In the genomic region with DNA sequence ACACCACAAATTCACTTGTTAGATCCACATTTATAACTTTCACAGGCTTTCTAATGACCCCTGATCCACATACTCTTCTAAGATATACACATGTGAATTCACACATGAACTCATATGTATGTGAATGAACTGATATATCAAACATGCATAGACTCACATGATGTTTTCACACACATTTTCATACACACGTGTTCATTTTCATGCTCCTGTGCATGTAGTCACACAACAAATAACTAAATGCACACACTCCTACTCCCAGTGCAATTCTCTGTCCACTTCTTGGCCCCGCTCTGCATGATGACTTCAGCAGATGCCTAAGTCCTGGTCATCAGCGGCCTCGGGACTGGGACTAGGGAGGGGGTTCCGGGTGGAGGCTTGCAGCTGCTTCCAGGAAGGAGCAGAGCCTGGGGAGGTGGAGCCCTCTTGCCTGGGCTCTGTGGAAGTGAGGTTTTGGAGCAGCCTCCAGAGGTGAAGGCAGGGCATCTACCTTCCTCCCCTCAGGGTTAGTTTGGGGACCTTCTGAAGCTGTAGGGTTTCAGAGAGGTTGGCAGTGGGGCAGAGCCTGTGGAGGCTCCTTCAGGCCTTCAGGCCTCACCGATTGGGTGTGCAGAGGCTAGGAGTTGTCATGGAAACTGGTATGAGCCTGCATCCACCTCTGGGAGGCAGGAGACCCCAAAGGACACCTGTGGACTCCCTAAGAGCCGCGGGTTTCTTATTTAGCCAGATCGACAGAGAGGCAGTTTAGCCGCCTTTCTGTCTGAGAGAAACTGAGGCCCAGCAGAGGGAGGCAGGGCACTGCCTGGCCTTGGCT, we compare ENCODE assay signal across 1 cellular context.
TF ChIP-seq lines count a peak whose summit lies in the region.

No MANE protein-coding gene starts in this region.

TF ChIP-seq in HEK293, 187 proteins besides CTCF, POLR2A, EP300 and RAD21 (continued from another document):
- no peak for TF ChIP-seq ZBTB49 (tag by site-specific recombination; IDR thresholded peaks at IDR 0.05; ENCODE audit: low read depth)
- 0 out of 2 replicates have a peak, but pooled peaks have one; percentile 20 for TF ChIP-seq TRIM28 (IDR thresholded peaks at IDR 0.05; ENCODE audit: borderline replicate concordance, low read length)
- no peak for TF ChIP-seq ZNF416 (tag by site-specific recombination; IDR thresholded peaks at IDR 0.05)
- no peak for TF ChIP-seq HOXC10 (CRISPR knock-in tag; IDR thresholded peaks at IDR 0.05)
- peak; percentile 59 for TF ChIP-seq PRDM1 (tag by site-specific recombination; IDR thresholded peaks at IDR 0.05)
- no peak for TF ChIP-seq ZNF677 (tag by site-specific recombination; IDR thresholded peaks at IDR 0.05)
- TF ChIP-seq, protein P1, sequence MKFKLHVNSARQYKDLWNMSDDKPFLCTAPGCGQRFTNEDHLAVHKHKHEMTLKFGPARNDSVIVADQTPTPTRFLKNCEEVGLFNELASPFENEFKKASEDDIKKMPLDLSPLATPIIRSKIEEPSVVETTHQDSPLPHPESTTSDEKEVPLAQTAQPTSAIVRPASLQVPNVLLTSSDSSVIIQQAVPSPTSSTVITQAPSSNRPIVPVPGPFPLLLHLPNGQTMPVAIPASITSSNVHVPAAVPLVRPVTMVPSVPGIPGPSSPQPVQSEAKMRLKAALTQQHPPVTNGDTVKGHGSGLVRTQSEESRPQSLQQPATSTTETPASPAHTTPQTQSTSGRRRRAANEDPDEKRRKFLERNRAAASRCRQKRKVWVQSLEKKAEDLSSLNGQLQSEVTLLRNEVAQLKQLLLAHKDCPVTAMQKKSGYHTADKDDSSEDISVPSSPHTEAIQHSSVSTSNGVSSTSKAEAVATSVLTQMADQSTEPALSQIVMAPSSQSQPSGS (tag by site-specific recombination; IDR thresholded peaks at IDR 0.05; ENCODE audit: low read depth) = no peak
- TF ChIP-seq ZNF48 (tag by site-specific recombination; IDR thresholded peaks at IDR 0.05) = no peak
- TF ChIP-seq SCRT2 (tag by site-specific recombination; IDR thresholded peaks at IDR 0.05) = peak; percentile 20; the same call in 1 of the 2 replicates
- TF ChIP-seq ZNF157 (tag by site-specific recombination; IDR thresholded peaks at IDR 0.05) = no peak
- TF ChIP-seq ZFP37 (tag by site-specific recombination; IDR thresholded peaks at IDR 0.05) = no peak
- TF ChIP-seq, protein P2, sequence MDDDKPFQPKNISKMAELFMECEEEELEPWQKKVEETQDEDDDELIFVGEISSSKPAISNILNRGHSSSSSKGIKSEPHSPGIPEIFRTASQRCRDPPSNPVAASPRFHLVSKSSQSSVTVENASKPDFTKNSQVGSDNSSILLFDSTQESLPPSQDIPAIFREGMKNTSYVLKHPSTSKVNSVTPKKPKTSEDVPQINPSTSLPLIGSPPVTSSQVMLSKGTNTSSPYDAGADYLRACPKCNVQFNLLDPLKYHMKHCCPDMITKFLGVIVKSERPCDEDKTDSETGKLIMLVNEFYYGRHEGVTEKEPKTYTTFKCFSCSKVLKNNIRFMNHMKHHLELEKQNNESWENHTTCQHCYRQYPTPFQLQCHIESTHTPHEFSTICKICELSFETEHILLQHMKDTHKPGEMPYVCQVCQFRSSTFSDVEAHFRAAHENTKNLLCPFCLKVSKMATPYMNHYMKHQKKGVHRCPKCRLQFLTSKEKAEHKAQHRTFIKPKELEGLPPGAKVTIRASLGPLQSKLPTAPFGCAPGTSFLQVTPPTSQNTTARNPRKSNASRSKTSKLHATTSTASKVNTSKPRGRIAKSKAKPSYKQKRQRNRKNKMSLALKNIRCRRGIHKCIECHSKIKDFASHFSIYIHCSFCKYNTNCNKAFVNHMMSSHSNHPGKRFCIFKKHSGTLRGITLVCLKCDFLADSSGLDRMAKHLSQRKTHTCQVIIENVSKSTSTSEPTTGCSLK (tag by site-specific recombination; IDR thresholded peaks at IDR 0.05) = no peak
- no peak for TF ChIP-seq ZNF626 (tag by site-specific recombination; IDR thresholded peaks at IDR 0.05)
- TF ChIP-seq, protein P3, sequence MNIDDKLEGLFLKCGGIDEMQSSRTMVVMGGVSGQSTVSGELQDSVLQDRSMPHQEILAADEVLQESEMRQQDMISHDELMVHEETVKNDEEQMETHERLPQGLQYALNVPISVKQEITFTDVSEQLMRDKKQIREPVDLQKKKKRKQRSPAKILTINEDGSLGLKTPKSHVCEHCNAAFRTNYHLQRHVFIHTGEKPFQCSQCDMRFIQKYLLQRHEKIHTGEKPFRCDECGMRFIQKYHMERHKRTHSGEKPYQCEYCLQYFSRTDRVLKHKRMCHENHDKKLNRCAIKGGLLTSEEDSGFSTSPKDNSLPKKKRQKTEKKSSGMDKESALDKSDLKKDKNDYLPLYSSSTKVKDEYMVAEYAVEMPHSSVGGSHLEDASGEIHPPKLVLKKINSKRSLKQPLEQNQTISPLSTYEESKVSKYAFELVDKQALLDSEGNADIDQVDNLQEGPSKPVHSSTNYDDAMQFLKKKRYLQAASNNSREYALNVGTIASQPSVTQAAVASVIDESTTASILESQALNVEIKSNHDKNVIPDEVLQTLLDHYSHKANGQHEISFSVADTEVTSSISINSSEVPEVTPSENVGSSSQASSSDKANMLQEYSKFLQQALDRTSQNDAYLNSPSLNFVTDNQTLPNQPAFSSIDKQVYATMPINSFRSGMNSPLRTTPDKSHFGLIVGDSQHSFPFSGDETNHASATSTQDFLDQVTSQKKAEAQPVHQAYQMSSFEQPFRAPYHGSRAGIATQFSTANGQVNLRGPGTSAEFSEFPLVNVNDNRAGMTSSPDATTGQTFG (tag by site-specific recombination; IDR thresholded peaks at IDR 0.05; ENCODE audit: borderline replicate concordance) = no peak
